Comparison of ENCODE assay signal across 28 cellular contexts in the genomic region with DNA sequence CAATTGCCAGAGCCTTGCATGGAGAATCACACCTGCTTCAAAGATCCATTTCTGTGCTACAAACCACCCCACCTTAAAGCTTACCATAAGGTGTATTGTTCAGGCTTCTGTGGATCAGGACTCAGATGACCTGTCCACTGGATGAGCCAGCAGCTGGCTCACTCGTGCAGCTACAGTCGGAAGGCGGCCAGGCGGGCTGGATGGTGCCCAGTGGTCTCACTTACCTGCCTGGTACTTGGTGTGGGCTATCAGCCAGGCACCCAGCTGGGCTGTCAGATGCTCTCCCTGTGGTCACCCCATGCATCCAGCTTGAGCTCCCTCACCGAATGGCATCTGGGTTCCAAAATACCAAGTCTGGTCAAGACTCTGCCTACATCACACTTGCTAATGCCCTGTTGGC. TPM values are rescaled to one million over a fixed set of nuclear protein-coding genes. Genes with fewer than 3 reads are reported as not detected.
"Had no signal": no experiment of that assay in that cellular context is flagged by ENCODE, and none has a peak within 500 bp of the region (broad histone marks: within the 10 kb centered on the region; RNA-seq: fewer than 3 reads in every experiment).

No MANE protein-coding gene starts in this region.

- H3K9me3 ChIP-seq: MG63, SJCRH30 had no signal

- H3K27me3 ChIP-seq: SJCRH30 had no signal

- H3K4me1 ChIP-seq: SJCRH30 had no signal

- DNase-seq: IMR-90; Karpas-422; KG1; MG63; NCI-H1092; NCI-H1105 treated with DMSO at 0.1 percent for 48 hours; NCI-H1417 treated with DMSO at 0.1 percent for 48 hours; NCI-H146; NCI-H1694 treated with DMSO at 0.1 percent for 48 hours; NCI-H1930; NCI-H2081 treated with DMSO at 0.1 percent for 48 hours; NCI-H2171; NCI-H2227 treated with DMSO at 0.1 percent for 48 hours; NCI-H524; NCI-H526 treated with DMSO at 0.1 percent for 48 hours; NCI-H748 treated with DMSO at 0.1 percent for 48 hours; NK-92 treated with Interleukin-12 subunit alpha and Interleukin-12 subunit beta, amount 100 ng/mL, for 24 hours; PC-3; SHP77 treated with DMSO at 0.1 percent for 48 hours; SJCRH30 had no signal

- H3K36me3 ChIP-seq: MG63, SJCRH30 had no signal

- H3K4me3 ChIP-seq: MG63, SJCRH30 had no signal

- H3K27ac ChIP-seq: SJCRH30 had no signal

- ATAC-seq: HepG2, Panc1, PC-3, Right ventricle myocardium inferior, SK-N-SH treated with all-trans-retinoic acid at 6 μM for 48 hours had no signal

RNA-seq across cellular contexts. Expression of a gene that starts 13.8 kb away (rescaled TPM):
- total RNA-seq: HepG2, HT1080, IMR-90, NCI-H460, OCI-LY7, PC-3, RPMI7951, SJCRH30 had no signal
- polyA plus RNA-seq: HepG2, IMR-90 had no signal

RNA-seq across cellular contexts. Expression of a gene that starts 49.7 kb away (rescaled TPM):
- total RNA-seq: HT1080, SJCRH30 had no signal
